2 cellular contexts compared by ENCODE assay signal in genomic region chr2:36087344-36087743, GRCh38.
A peak's percentile ranks its signal among the peaks of the same experiment; 100 is the strongest.
TF ChIP-seq lines count a peak whose summit lies in the region.

No MANE protein-coding gene starts in this region.

TF ChIP-seq in HepG2, 621 proteins besides CTCF, POLR2A, EP300 and RAD21 (continued from another document):
- TF ChIP-seq ZFP36L2 (CRISPR knock-in tag; IDR thresholded peaks at IDR 0.05) (no peak), MAFF (IDR thresholded peaks at IDR 0.05; ENCODE audit: low read depth, low read length) (peak; percentile 46; the same call in 1 of the 2 replicates)
TF ChIP-seq in HepG2: peak in this region for 2.

TF ChIP-seq in GM12878, 131 proteins besides CTCF, POLR2A, EP300 and RAD21 (continued from another document):
- no peak for TF ChIP-seq ZBTB4 (CRISPR knock-in tag; IDR thresholded peaks at IDR 0.05)
- no peak for TF ChIP-seq BCL3 (IDR thresholded peaks at IDR 0.05; ENCODE audit: borderline replicate concordance, insufficient read depth, low read depth, low read length, poor library complexity, severe bottlenecking)
- no peak for TF ChIP-seq HDAC6 (IDR thresholded peaks at IDR 0.05; ENCODE audit: unreplicated experiment)
- no peak for TF ChIP-seq ATF7 (IDR thresholded peaks at IDR 0.05; ENCODE audit: low read depth)
- TF ChIP-seq STAT1 (conservative IDR thresholded peaks at IDR 0.05) = no peak
- TF ChIP-seq SREBF1 (IDR thresholded peaks at IDR 0.05; ENCODE audit: low read length) = no peak
- TF ChIP-seq PAX5 (IDR thresholded peaks at IDR 0.05; ENCODE audit: borderline replicate concordance, low read depth, low read length) = no peak
- no peak for TF ChIP-seq ETV6 (conservative IDR thresholded peaks at IDR 0.05 in 1 of 2, IDR thresholded peaks at IDR 0.05 in 1 of 2; ENCODE audit: borderline replicate concordance in 1 of 2, low read depth in 1 of 2)
